In genomic region chr12:124516850-124517249, GRCh38 we compare ENCODE assay signal across 10 cellular contexts. TPM values are rescaled to one million over a fixed set of nuclear protein-coding genes. Genes with fewer than 3 reads are reported as not detected.
DNase-seq lines count a peak whose midpoint lies in the region; ATAC-seq, FAIRE-seq and TF ChIP-seq lines count a peak whose summit lies in the region.
"Had no signal": no experiment of that assay in that cellular context is flagged by ENCODE, and none has a peak within 500 bp of the region (broad histone marks: within the 10 kb centered on the region; RNA-seq: fewer than 3 reads in every experiment).

No MANE protein-coding gene starts in this region.

- FAIRE-seq in keratinocyte (lab: Jason Lieb, UNC): no peak

- no peaks in the 10 kb centered on the region for H3K27me3 Mint-ChIP-seq in Calu3 (ENCODE audit: unreplicated experiment)
- H3K27me3 Mint-ChIP-seq in activated naive CD8-positive, alpha-beta T cell treated with anti-CD3 and anti-CD28 coated beads, Interleukin-2, amount 50 U/mL, for 24 hours: no peaks in the 10 kb centered on the region

- BruUV-seq in Calu3 (replicated peaks; lab: Mats Ljungman, UMichigan): TSS peak; percentile 21

- peaks cover 66% of the 10 kb centered on the region for H3K4me1 Mint-ChIP-seq in Calu3 (ENCODE audit: low read depth, unreplicated experiment)
- H3K4me1 Mint-ChIP-seq in activated naive CD8-positive, alpha-beta T cell treated with anti-CD3 and anti-CD28 coated beads, Interleukin-2, amount 50 U/mL, for 24 hours: peaks cover 21% of the 10 kb centered on the region

- H3K9ac ChIP-seq in keratinocyte (ENCODE audit: control insufficient read depth, extremely low read depth, insufficient read depth, low read length) (peak overlapping the region; percentile 94), skeletal muscle satellite cell (ENCODE audit: low read depth, low read length) (peak overlapping the region; percentile 82)

- DNase-seq in Calu3: no peak
- DNase-seq in body of pancreas: peak in 1 of 4 donors; percentile 34
- DNase-seq in keratinocyte (ENCODE audit: low read depth, low spot score): no peak
- no peak for DNase-seq in activated naive CD8-positive, alpha-beta T cell treated with anti-CD3 and anti-CD28 coated beads, Interleukin-2, amount 50 U/mL, for 24 hours
- no peak for DNase-seq in AG08396 (ENCODE audit: low spot score)
- DNase-seq: activated CD4-positive, alpha-beta T cell treated with anti-CD3 and anti-CD28 coated beads, Interleukin-2, amount 50 U/mL, for 48 hours; stimulated activated naive CD4-positive, alpha-beta T cell treated with Interleukin-2 at 50 U/mL for 16 hours had no signal

- H3K9me3 ChIP-seq in body of pancreas (no peaks in the 10 kb centered on the region), keratinocyte (ENCODE audit: control insufficient read depth, low read depth, low read length) (no peaks in the 10 kb centered on the region), skeletal muscle satellite cell (replicated peaks; ENCODE audit: low read length) (no peaks in the 10 kb centered on the region)

- H3K27me3 ChIP-seq in body of pancreas: no peaks in the 10 kb centered on the region
- no peaks in the 10 kb centered on the region for H3K27me3 ChIP-seq in keratinocyte (ENCODE audit: control insufficient read depth, extremely low read depth, insufficient read depth, low read length)
- no peaks in the 10 kb centered on the region for H3K27me3 ChIP-seq in skeletal muscle satellite cell (ENCODE audit: control insufficient read depth, insufficient read depth, low read length)

- H3K36me3 ChIP-seq in body of pancreas (replicated peaks in 1 of 2; ENCODE audit: insufficient read depth in 1 of 2, low read depth in 2 of 2) (no peaks in the 10 kb centered on the region), keratinocyte (ENCODE audit: control insufficient read depth in 2 of 2, extremely low read depth in 1 of 2, insufficient read depth in 2 of 2, low read length in 2 of 2) (peaks cover 0 to 10% of the 10 kb centered on the region in 2 experiments), skeletal muscle satellite cell (ENCODE audit: insufficient read depth, low read length) (no peaks in the 10 kb centered on the region)

- TF ChIP-seq POLR2A in body of pancreas (IDR thresholded peaks at IDR 0.05): no peak

- no peak overlapping the region for H3K4me3 ChIP-seq in body of pancreas
- peak overlapping the region; percentile 62 to 78 (median 75) for H3K4me3 ChIP-seq in keratinocyte (ENCODE audit: control insufficient read depth in 2 of 3, extremely low read depth in 1 of 3, insufficient read depth in 2 of 3, low read depth in 1 of 3, low read length in 3 of 3)
- peak overlapping the region; percentile 75 for H3K4me3 ChIP-seq in skeletal muscle satellite cell (ENCODE audit: low read length)

- peaks cover 63% of the 10 kb centered on the region for H3K79me2 ChIP-seq in keratinocyte (ENCODE audit: control insufficient read depth, insufficient read depth, low read length)

- peaks cover 16% of the 10 kb centered on the region for H4K20me1 ChIP-seq in keratinocyte (ENCODE audit: control insufficient read depth, extremely low read depth, insufficient read depth, low read length)

- ATAC-seq in body of pancreas (no peak), HG02798 (IDR thresholded peaks at IDR 0.05; ENCODE audit: poor library complexity, unreplicated experiment) (no peak), GM19023 (IDR thresholded peaks at IDR 0.05; ENCODE audit: unreplicated experiment) (no peak)
- ATAC-seq in activated naive CD8-positive, alpha-beta T cell treated with anti-CD3 and anti-CD28 coated beads, Interleukin-2, amount 50 U/mL, for 24 hours: no peak

- dilution Hi-C loops in keratinocyte (cut with MboI; ENCODE audit: extremely low pct_ligation_motif_present, low sequenced_read_pairs): no loop called here

- no peaks in the 10 kb centered on the region for H3K9me3 Mint-ChIP-seq in Calu3 (ENCODE audit: low read depth, unreplicated experiment)
- no peaks in the 10 kb centered on the region for H3K9me3 Mint-ChIP-seq in activated naive CD8-positive, alpha-beta T cell treated with anti-CD3 and anti-CD28 coated beads, Interleukin-2, amount 50 U/mL, for 24 hours

- intact Hi-C loops in Calu3 (cut with micrococcal nuclease; ENCODE audit: unreplicated experiment) (loop anchor here (5.0 kb wide), 1 partner anchor 230 kb away; no protein-coding TSS in a partner anchor), body of pancreas (cut with DNase I) (no loop called here)

- peaks cover 11% of the 10 kb centered on the region for H3K9me1 ChIP-seq in keratinocyte (ENCODE audit: control insufficient read depth, extremely low read depth, insufficient read depth, low read length)

- peak overlapping the region; percentile 96 to 98 (median 96) for H3K27ac ChIP-seq in body of pancreas
- peak overlapping the region; percentile 97 for H3K27ac ChIP-seq in keratinocyte (ENCODE audit: control insufficient read depth, insufficient read depth, low read length)

- WGBS in body of pancreas, 2 donors: 43 to 46% methylated on average over 5 to 6 of the region's 6 CpGs

- peak overlapping the region; percentile 97 for H3K4me2 ChIP-seq in keratinocyte (ENCODE audit: control insufficient read depth, extremely low read depth, insufficient read depth, low read depth, low read length)
- H3K4me2 ChIP-seq in skeletal muscle satellite cell (ENCODE audit: low read length): peak overlapping the region; percentile 88

- no peak overlapping the region for H2AFZ ChIP-seq in keratinocyte (ENCODE audit: control insufficient read depth, low read length)

- peaks cover 76% of the 10 kb centered on the region for H3K4me1 ChIP-seq in body of pancreas
- peaks cover 66% of the 10 kb centered on the region for H3K4me1 ChIP-seq in keratinocyte (ENCODE audit: control insufficient read depth, extremely low read depth, insufficient read depth, low read length)
- H3K4me1 ChIP-seq in skeletal muscle satellite cell (ENCODE audit: control insufficient read depth, insufficient read depth, low read length): peaks cover 72% of the 10 kb centered on the region

- CTCF ChIA-PET in Calu3 (lab: Charles Lee): no interaction called here

- H3K36me3 Mint-ChIP-seq in Calu3 (ENCODE audit: insufficient read depth, unreplicated experiment): peaks cover 97% of the 10 kb centered on the region
- H3K36me3 Mint-ChIP-seq in activated naive CD8-positive, alpha-beta T cell treated with anti-CD3 and anti-CD28 coated beads, Interleukin-2, amount 50 U/mL, for 24 hours (ENCODE audit: low read depth): peaks cover 7% of the 10 kb centered on the region

- peak overlapping the region; percentile 79 for H3K4me3 Mint-ChIP-seq in Calu3 (ENCODE audit: low read depth, unreplicated experiment)
- H3K4me3 Mint-ChIP-seq in activated naive CD8-positive, alpha-beta T cell treated with anti-CD3 and anti-CD28 coated beads, Interleukin-2, amount 50 U/mL, for 24 hours: no peak overlapping the region

- H3K27ac Mint-ChIP-seq in Calu3 (ENCODE audit: unreplicated experiment): peak overlapping the region; percentile 95
- no peak overlapping the region for H3K27ac Mint-ChIP-seq in activated naive CD8-positive, alpha-beta T cell treated with anti-CD3 and anti-CD28 coated beads, Interleukin-2, amount 50 U/mL, for 24 hours

- TF ChIP-seq CTCF in Calu3 (IDR thresholded peaks at IDR 0.05; ENCODE audit: unreplicated experiment) (no peak), body of pancreas (IDR thresholded peaks at IDR 0.05) (no peak), keratinocyte (optimal IDR thresholded peaks at IDR 0.05 in 1 of 3, IDR thresholded peaks at IDR 0.05 in 1 of 3, conservative IDR thresholded peaks at IDR 0.05 in 1 of 3; ENCODE audit: extremely low read depth in 1 of 3, insufficient read depth in 2 of 3, low read length in 3 of 3) (no peak)

RNA-seq across cellular contexts. Expression of gene NCOR2, which starts 50.6 kb away (rescaled TPM):
- total RNA-seq in Calu3 (2022): 325 and 348 TPM in 2 replicates
- total RNA-seq in body of pancreas: 100 to 1,000 TPM in 1 of 2 donors, 10 to 100 TPM in 1; 53.7 to 397 TPM
- 4.7 to 10.3 TPM (median 5.0 TPM) in 3 replicates for polyA plus RNA-seq in keratinocyte
- 31.0 TPM for polyA plus RNA-seq in keratinocyte (2011; ENCODE audit: low read depth)
- polyA plus RNA-seq in keratinocyte (2011; cell fraction: cytosol; rRNA removed): 6.5 and 20.0 TPM in 2 replicates
- polyA plus RNA-seq in keratinocyte (2011; cell fraction: nucleus; rRNA removed): 43.3 and 69.5 TPM in 2 replicates
- 35.3 and 75.7 TPM in 2 replicates for polyA plus RNA-seq in keratinocyte (2012; ENCODE audit: low replicate concordance)
- polyA minus RNA-seq in keratinocyte: 19.3 to 59.5 TPM (median 23.6 TPM) in 3 replicates
- 40.7 TPM for polyA minus RNA-seq in keratinocyte (2011; cell fraction: cytosol; rRNA and poly(A)+ RNA removed)
- polyA minus RNA-seq in keratinocyte (2011; cell fraction: nucleus; rRNA and poly(A)+ RNA removed): 50.3 and 64.5 TPM in 2 replicates
- total RNA-seq in skeletal muscle satellite cell (2012; rRNA removed): 46.6 and 66.2 TPM in 2 replicates

Comparison
In these comparisons a context has a peak if more than half of its experiments do, and no peak if none do; other contexts are left out.
1. H3K4me3 ChIP-seq: peak in keratinocyte (3 of 3) and skeletal muscle satellite cell (single experiment); none in body of pancreas (0 of 2).